Comparison of ENCODE assay signal across 17 cellular contexts in genomic region chr13:98253526-98253925, GRCh38.
DNase-seq lines count a peak whose midpoint lies in the region; ATAC-seq and TF ChIP-seq lines count a peak whose summit lies in the region.
"Had no signal": no experiment of that assay in that cellular context is flagged by ENCODE, and none has a peak within 500 bp of the region (broad histone marks: within the 10 kb centered on the region; RNA-seq: fewer than 3 reads in every experiment).

No MANE protein-coding gene starts in this region.

- H3K36me3 Mint-ChIP-seq in endodermal cell (ENCODE audit: low read depth): peaks cover 12% of the 10 kb centered on the region
- no peaks in the 10 kb centered on the region for H3K36me3 Mint-ChIP-seq in mesothelial cell of epicardium
- H3K36me3 Mint-ChIP-seq in type B pancreatic cell: peaks cover 8% of the 10 kb centered on the region
- H3K36me3 Mint-ChIP-seq in CD8-positive, alpha-beta memory T cell: no peaks in the 10 kb centered on the region
- H3K36me3 Mint-ChIP-seq: CD14-positive monocyte, IgD-negative memory B cell, memory B cell had no signal

- POLR2A ChIA-PET in CD8-positive, alpha-beta memory T cell (lab: Charles Lee): no interaction called here

- H3K27me3 ChIP-seq in endodermal cell (ENCODE audit: control insufficient read depth, insufficient read depth, low read length, poor library complexity, severe bottlenecking): no peaks in the 10 kb centered on the region
- H3K27me3 ChIP-seq in CD8-positive, alpha-beta memory T cell (ENCODE audit: insufficient read depth, low read length, poor library complexity, severe bottlenecking): no peaks in the 10 kb centered on the region
- no peaks in the 10 kb centered on the region for H3K27me3 ChIP-seq in gastrocnemius medialis
- H3K27me3 ChIP-seq: heart left ventricle, neural progenitor cell had no signal

- H3K4me1 Mint-ChIP-seq in endodermal cell (peaks cover 20% of the 10 kb centered on the region), mesothelial cell of epicardium (peaks cover 54% of the 10 kb centered on the region), type B pancreatic cell (ENCODE audit: unreplicated experiment) (peaks cover 65% of the 10 kb centered on the region)
- H3K4me1 Mint-ChIP-seq in CD8-positive, alpha-beta memory T cell: no peaks in the 10 kb centered on the region
- H3K4me1 Mint-ChIP-seq: CD14-positive monocyte, IgD-negative memory B cell, memory B cell had no signal

- H3K9me3 Mint-ChIP-seq in endodermal cell: no peaks in the 10 kb centered on the region
- H3K9me3 Mint-ChIP-seq in mesothelial cell of epicardium: no peaks in the 10 kb centered on the region
- peaks cover 5% of the 10 kb centered on the region for H3K9me3 Mint-ChIP-seq in type B pancreatic cell
- H3K9me3 Mint-ChIP-seq in CD8-positive, alpha-beta memory T cell: no peaks in the 10 kb centered on the region
- H3K9me3 Mint-ChIP-seq: IgD-negative memory B cell, memory B cell, neural progenitor cell had no signal

- no peak overlapping the region for H3K9ac ChIP-seq in endodermal cell (ENCODE audit: extremely low read depth, low read length, poor library complexity, severe bottlenecking)
- H3K9ac ChIP-seq: neural progenitor cell had no signal

- H3K36me3 ChIP-seq in endodermal cell (ENCODE audit: control insufficient read depth, insufficient read depth, low read length) (peaks cover 35% of the 10 kb centered on the region), gastrocnemius medialis (no peaks in the 10 kb centered on the region)
- H3K36me3 ChIP-seq in CD8-positive, alpha-beta memory T cell (ENCODE audit: insufficient read depth, low read length): no peaks in the 10 kb centered on the region
- H3K36me3 ChIP-seq: heart left ventricle, neural progenitor cell had no signal

- H3K27me3 Mint-ChIP-seq in endodermal cell (ENCODE audit: insufficient read depth): no peaks in the 10 kb centered on the region
- no peaks in the 10 kb centered on the region for H3K27me3 Mint-ChIP-seq in mesothelial cell of epicardium (ENCODE audit: low read depth)
- no peaks in the 10 kb centered on the region for H3K27me3 Mint-ChIP-seq in type B pancreatic cell
- H3K27me3 Mint-ChIP-seq in CD8-positive, alpha-beta memory T cell: peaks cover 3 to 5% of the 10 kb centered on the region in 2 donors

- H3K4me3 Mint-ChIP-seq in endodermal cell: no peak overlapping the region
- no peak overlapping the region for H3K4me3 Mint-ChIP-seq in mesothelial cell of epicardium
- no peak overlapping the region for H3K4me3 Mint-ChIP-seq in type B pancreatic cell
- no peak overlapping the region for H3K4me3 Mint-ChIP-seq in CD8-positive, alpha-beta memory T cell
- H3K4me3 Mint-ChIP-seq: CD14-positive monocyte, IgD-negative memory B cell, memory B cell, neural progenitor cell had no signal

- intact Hi-C loops in gastrocnemius medialis (cut with DNase I; ENCODE audit: low total_unique reads): no loop called here

- CTCF ChIA-PET in CD8-positive, alpha-beta memory T cell (lab: Charles Lee): no interaction called here

- H3K9me3 ChIP-seq in endodermal cell (ENCODE audit: control insufficient read depth, low read length) (no peaks in the 10 kb centered on the region), gastrocnemius medialis (no peaks in the 10 kb centered on the region)
- no peaks in the 10 kb centered on the region for H3K9me3 ChIP-seq in CD8-positive, alpha-beta memory T cell (ENCODE audit: low read length)
- H3K9me3 ChIP-seq: heart left ventricle had no signal

- TF ChIP-seq POLR2A in gastrocnemius medialis (IDR thresholded peaks at IDR 0.05): no peak

- 82 to 85% methylated on average over 5 to 7 of the region's 7 CpGs for WGBS in endodermal cell (ENCODE audit: insufficient coverage in 1 of 2, insufficient read length in 1 of 2), 2 experiments

- no peak overlapping the region for H3K27ac ChIP-seq in endodermal cell (ENCODE audit: low read depth, low read length)
- H3K27ac ChIP-seq in CD8-positive, alpha-beta memory T cell (ENCODE audit: low read depth, low read length): no peak overlapping the region
- no peak overlapping the region for H3K27ac ChIP-seq in gastrocnemius medialis
- H3K27ac ChIP-seq: neural progenitor cell had no signal

- H3K4me1 ChIP-seq in endodermal cell (ENCODE audit: control insufficient read depth, insufficient read depth, low read length) (no peaks in the 10 kb centered on the region), gastrocnemius medialis (no peaks in the 10 kb centered on the region)
- H3K4me1 ChIP-seq in CD8-positive, alpha-beta memory T cell (ENCODE audit: insufficient read depth, low read length): no peaks in the 10 kb centered on the region

- no peak overlapping the region for H3K4me3 ChIP-seq in endodermal cell (ENCODE audit: low read length)
- H3K4me3 ChIP-seq in CD8-positive, alpha-beta memory T cell (ENCODE audit: low read length): no peak overlapping the region
- no peak overlapping the region for H3K4me3 ChIP-seq in gastrocnemius medialis
- H3K4me3 ChIP-seq: heart left ventricle, neural progenitor cell had no signal

- no peak for ATAC-seq in gastrocnemius medialis

- in situ Hi-C loops in gastrocnemius medialis (cut with MboI; ENCODE audit: low sequenced_read_pairs in 4 of 4): no loop called here

- H3K27ac Mint-ChIP-seq in endodermal cell (no peak overlapping the region), mesothelial cell of epicardium (peak overlapping the region; percentile 93), type B pancreatic cell (peak overlapping the region; percentile 27)
- no peak overlapping the region for H3K27ac Mint-ChIP-seq in CD8-positive, alpha-beta memory T cell
- H3K27ac Mint-ChIP-seq: CD14-positive monocyte, IgD-negative memory B cell, memory B cell, neural progenitor cell had no signal

- DNase-seq in MV-4-11 (lab: John Stamatoyannopoulos, UW) (peak; percentile 58), endodermal cell (peak; percentile 22), mesothelial cell of epicardium (ENCODE audit: low spot score in 2 of 2, unreplicated experiment in 2 of 2) (no peak), type B pancreatic cell (ENCODE audit: extremely low spot score, unreplicated experiment) (no peak), gastrocnemius medialis (no peak), germinal center (ENCODE audit: low spot score) (no peak)
- no peak for DNase-seq in CD8-positive, alpha-beta memory T cell
- DNase-seq: activated CD4-positive, alpha-beta T cell treated with anti-CD3 and anti-CD28 coated beads for 4 hours; activated CD8-positive, alpha-beta memory T cell treated with anti-CD3 and anti-CD28 coated beads, Interleukin-2, amount 50 U/mL, for 4 hours; activated gamma-delta T cell; DMS53; heart left ventricle; NCI-H524 treated with DMSO at 0.1 percent for 48 hours had no signal

- TF ChIP-seq CTCF in endodermal cell (conservative IDR thresholded peaks at IDR 0.05) (no peak), mesothelial cell of epicardium (IDR thresholded peaks at IDR 0.05; ENCODE audit: unreplicated experiment) (no peak), type B pancreatic cell (conservative IDR thresholded peaks at IDR 0.05) (no peak), gastrocnemius medialis (IDR thresholded peaks at IDR 0.05 in 4 of 5, conservative IDR thresholded peaks at IDR 0.05 in 1 of 5) (no peak)

Comparison
In these comparisons a context has a peak if more than half of its experiments do, and no peak if none do; other contexts are left out.
1. DNase-seq: peak in MV-4-11 (single experiment) and endodermal cell (single experiment); none in mesothelial cell of epicardium (0 of 2), type B pancreatic cell (single experiment), CD8-positive, alpha-beta memory T cell (0 of 5), gastrocnemius medialis (0 of 2) and germinal center (single experiment).
2. H3K27ac Mint-ChIP-seq: peak in mesothelial cell of epicardium (single experiment) and type B pancreatic cell (single experiment); none in endodermal cell (single experiment) and CD8-positive, alpha-beta memory T cell (0 of 8).